18 cellular contexts compared by ENCODE assay signal in the genomic region with DNA sequence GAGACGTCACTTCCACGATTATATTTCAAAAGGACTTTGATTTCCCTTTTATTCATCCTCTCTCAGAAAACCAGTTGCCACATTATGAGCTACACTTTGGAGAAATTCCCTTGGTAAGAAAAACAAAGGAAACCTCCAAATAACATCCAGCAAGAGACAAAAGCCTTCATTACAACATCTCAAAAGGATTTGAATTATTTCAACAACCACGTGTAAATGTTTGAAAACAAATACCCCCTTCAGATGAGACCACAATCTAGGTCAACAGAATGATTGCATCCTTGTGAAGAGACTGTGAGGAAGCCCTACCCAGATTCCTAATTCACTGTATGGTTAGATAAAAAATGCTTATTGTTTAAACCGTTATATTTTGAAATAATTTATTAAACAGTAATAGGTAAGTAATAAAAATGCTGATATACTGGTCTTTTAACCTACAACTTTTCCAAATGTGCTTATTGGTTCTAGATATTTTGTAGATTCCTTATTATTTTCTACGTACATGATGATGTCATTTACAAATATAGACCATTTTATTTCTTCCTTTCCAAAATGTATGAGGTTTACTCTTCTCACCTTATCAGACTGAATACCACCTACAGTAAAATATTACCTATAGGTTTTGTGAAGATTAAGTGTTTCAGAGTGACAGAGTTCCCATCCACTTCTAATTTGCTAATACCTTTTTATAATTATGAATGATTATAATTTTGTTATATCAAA.
"Had no signal": no experiment of that assay in that cellular context is flagged by ENCODE, and none has a peak within 500 bp of the region (broad histone marks: within the 10 kb centered on the region; RNA-seq: fewer than 3 reads in every experiment).

No MANE protein-coding gene starts in this region.

- H3K4me1 ChIP-seq: lower lobe of right lung, pancreas had no signal

- DNase-seq: activated CD4-positive, alpha-beta T cell treated with anti-CD3 and anti-CD28 coated beads, Interleukin-2, amount 10 ng/mL, durations not matched to agents 24 days and 14 days; activated CD4-positive, CD25-positive, alpha-beta regulatory T cell; activated naive CD8-positive, alpha-beta T cell treated with anti-CD3 and anti-CD28 coated beads, Interleukin-2, amount 10 ng/mL, durations not matched to agents 7 days and 5 days; aorta; foreskin fibroblast; glutamatergic neuron; hypothalamus; left cardiac atrium; lower lobe of right lung; midbrain; pancreas; stimulated activated CD4-positive, alpha-beta T cell treated with anti-CD3 and anti-CD28 coated beads, Interleukin-2, amount 100 ng/mL, for 48 hours; SW 1271 had no signal

- H3K4me3 ChIP-seq: lower lobe of right lung, pancreas had no signal

- H3K36me3 ChIP-seq: lower lobe of right lung, pancreas had no signal

- ATAC-seq: esophagus mucosa; left cardiac atrium; lower lobe of right lung; pancreas; stimulated activated memory B cell treated with anti-CD40 and anti-IgM and Interleukin-4, amounts not matched to agents 10 μg/mL and 1 μg/mL and 100 μg/mL, for 72 hours had no signal

- H3K9me3 ChIP-seq: lower lobe of right lung, pancreas had no signal

- FAIRE-seq: colon, endometrium, pancreas, urothelium cell line had no signal

- H3K27me3 ChIP-seq: pancreas had no signal

- H3K27ac ChIP-seq: lower lobe of right lung, pancreas had no signal
